Comparison of ENCODE assay signal across 8 cellular contexts in genomic region chr1:31714442-31715096, GRCh38. TPM values are rescaled to one million over a fixed set of nuclear protein-coding genes. Genes with fewer than 3 reads are reported as not detected.
A peak's percentile ranks its signal among the peaks of the same experiment; 100 is the strongest.
DNase-seq lines count a peak whose midpoint lies in the region; ATAC-seq and TF ChIP-seq lines count a peak whose summit lies in the region.

No MANE protein-coding gene starts in this region.

- H3K4me3 ChIP-seq in BJ (ENCODE audit: low read depth, low read length) (peak overlapping the region; percentile 7; the same call in 1 of the 2 replicates), mesendoderm (ENCODE audit: low read length) (no peak overlapping the region), tibial artery (peak overlapping the region; percentile 47 to 58)

- CTCF ChIA-PET in BJ (lab: Yijun Ruan, JAX) = interaction anchor here (0.7 to 5.8 kb wide), 29 partner anchors 11 to 249 kb away, joined by 3 to 86 read pairs (median 7); partner anchors contain the start of gene COL16A1

- no peaks in the 10 kb centered on the region for H3K9me3 ChIP-seq in tibial artery

- H3K18ac ChIP-seq in mesendoderm (ENCODE audit: low read length) = peak overlapping the region; percentile 91

- H3K27ac ChIP-seq in mesendoderm (ENCODE audit: low read depth, low read length) (peak overlapping the region; percentile 75), tibial artery (peak overlapping the region; percentile 98 to 99)

- ATAC-seq in HG03520 (IDR thresholded peaks at IDR 0.05; ENCODE audit: unreplicated experiment) (no peak), GM21447 (IDR thresholded peaks at IDR 0.05; ENCODE audit: unreplicated experiment) (no peak)

- no peaks in the 10 kb centered on the region for H3K79me1 ChIP-seq in mesendoderm (ENCODE audit: low read length)

- WGBS in mesendoderm (ENCODE audit: extremely low coverage, insufficient coverage, low lambda C conversion rate) = no CpG with 5 or more reads among the region's 39 CpGs

- TF ChIP-seq POLR2A in erythroblast (IDR thresholded peaks at IDR 0.05; ENCODE audit: low read length) = no peak

- no peak overlapping the region for H4K5ac ChIP-seq in mesendoderm (ENCODE audit: low read length)

- peak; percentile 52 for DNase-seq in BJ (ENCODE audit: low read depth)
- peak; percentile 59 for DNase-seq in HuH-7.5 (ENCODE audit: low spot score)
- peak; percentile 42 for DNase-seq in activated CD4-positive, alpha-beta T cell treated with anti-CD3 and anti-CD28 coated beads for 48 hours
- peak; percentile 11 to 28 for DNase-seq in erythroblast (lab: John Stamatoyannopoulos, UW)
- peak; percentile 93 for DNase-seq in mesendoderm
- DNase-seq in tibial artery = peak; percentile 85 to 95

- peak overlapping the region; percentile 86 for H3K56ac ChIP-seq in mesendoderm (ENCODE audit: low read length)

- intact Hi-C loops in tibial artery (cut with DNase I; ENCODE audit: low total_unique reads) = loop anchor here (5.0 kb wide), 1 partner anchor 42 kb away; no protein-coding TSS in a partner anchor

- H3K9ac ChIP-seq in mesendoderm (ENCODE audit: low read length) = peak overlapping the region; percentile 84

- H4K8ac ChIP-seq in mesendoderm (ENCODE audit: low read depth, low read length) = peak overlapping the region; percentile 87

- H2AK5ac ChIP-seq in mesendoderm (ENCODE audit: low read length) = no peak overlapping the region

- TF ChIP-seq CTCF in BJ (IDR thresholded peaks at IDR 0.05; ENCODE audit: insufficient read depth, low read depth, low read length) (peak; percentile 65), tibial artery (IDR thresholded peaks at IDR 0.05) (peak in 1 of 2 experiments; percentile 21)

- no peak overlapping the region for H2BK15ac ChIP-seq in mesendoderm (replicated peaks; ENCODE audit: low read depth)

- H3K36me3 ChIP-seq in BJ (ENCODE audit: control insufficient read depth, insufficient read depth, low read length) (no peaks in the 10 kb centered on the region), mesendoderm (ENCODE audit: control insufficient read depth, insufficient read depth, low read length) (no peaks in the 10 kb centered on the region), tibial artery (no peaks in the 10 kb centered on the region)

- peak overlapping the region; percentile 75 for H3K4ac ChIP-seq in mesendoderm (ENCODE audit: low read depth, low read length)

- H3K27me3 ChIP-seq in BJ (ENCODE audit: control insufficient read depth, insufficient read depth, low read length) = peaks cover 2% of the 10 kb centered on the region
- no peaks in the 10 kb centered on the region for H3K27me3 ChIP-seq in mesendoderm (ENCODE audit: insufficient read depth, low read length, poor library complexity)
- H3K27me3 ChIP-seq in tibial artery = no peaks in the 10 kb centered on the region

- H2BK120ac ChIP-seq in mesendoderm (ENCODE audit: low read depth, low read length) = no peak overlapping the region

- H3K79me2 ChIP-seq in mesendoderm (ENCODE audit: control insufficient read depth, insufficient read depth, low read length) = no peaks in the 10 kb centered on the region

- H3K4me1 ChIP-seq in mesendoderm (ENCODE audit: control insufficient read depth, low read depth, low read length) (peaks cover 14% of the 10 kb centered on the region), tibial artery (peaks cover 22 to 54% (median 42%) of the 10 kb centered on the region in 4 donors)

- POLR2A ChIA-PET in BJ (lab: Charles Lee) = interaction anchor here (0.6 kb wide), 2 partner anchors 51 to 53 kb away, joined by 3 read pairs; no protein-coding TSS in a partner anchor

- no peak overlapping the region for H3K23ac ChIP-seq in mesendoderm (ENCODE audit: low read length)

- peak overlapping the region; percentile 56 for H3K4me2 ChIP-seq in mesendoderm (ENCODE audit: low read length)

- peak overlapping the region; percentile 32 for H2BK5ac ChIP-seq in mesendoderm (ENCODE audit: low read length)

RNA-seq across cellular contexts. Expression of gene COL16A1, which starts 10.8 kb away (rescaled TPM):
- 88.3 and 123 TPM in 2 replicates for polyA plus RNA-seq in BJ (2011; rRNA removed)
- polyA minus RNA-seq in BJ (2011; rRNA and poly(A)+ RNA removed) = 51.0 and 61.9 TPM in 2 replicates
- 3.3 TPM for polyA plus RNA-seq in mesendoderm (2013, experiment 1 of 2)
- 3.5 TPM for polyA plus RNA-seq in mesendoderm (2013, experiment 2 of 2)

RNA-seq across cellular contexts. Expression of gene ADGRB2, which starts 49.6 kb away (rescaled TPM):
- polyA plus RNA-seq in BJ (2011; rRNA removed) = 6.4 and 9.2 TPM in 2 replicates
- polyA minus RNA-seq in BJ (2011; rRNA and poly(A)+ RNA removed) = 6.2 and 7.2 TPM in 2 replicates
- polyA plus RNA-seq in mesendoderm (2013, experiment 1 of 2) = 4.9 TPM
- 5.2 TPM for polyA plus RNA-seq in mesendoderm (2013, experiment 2 of 2)

Comparison
In these comparisons a context has a peak if more than half of its experiments do, and no peak if none do; other contexts are left out.
1. DNase-seq: peak in every context shown above with its lines; median percentile 93 in mesendoderm; 90 in tibial artery; 59 in HuH-7.5; 52 in BJ; 42 in activated CD4-positive, alpha-beta T cell treated with anti-CD3 and anti-CD28 coated beads for 48 hours; 20 in erythroblast.